27 cellular contexts compared by ENCODE assay signal in the genomic region with DNA sequence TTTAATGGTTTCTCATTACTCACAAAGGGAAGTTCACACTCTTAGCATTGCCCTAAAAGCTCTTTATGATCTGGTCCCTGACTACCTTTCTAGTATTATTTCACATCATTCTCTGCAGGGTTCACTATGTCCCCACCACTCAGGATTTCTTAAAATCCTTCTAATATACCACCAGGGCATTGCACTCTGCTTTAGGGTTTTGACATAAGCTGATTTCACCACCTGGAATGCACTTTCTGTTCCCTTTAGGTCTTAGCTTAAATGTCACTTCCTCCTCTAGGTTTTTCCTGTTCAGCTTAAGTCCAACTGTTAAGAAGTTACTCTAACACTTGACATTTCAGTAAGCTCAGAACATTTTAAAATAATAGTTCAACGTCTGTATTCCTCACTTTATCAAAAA.
DNase-seq lines count a peak whose midpoint lies in the region; ATAC-seq, FAIRE-seq and TF ChIP-seq lines count a peak whose summit lies in the region.
"Had no signal": no experiment of that assay in that cellular context is flagged by ENCODE, and none has a peak within 500 bp of the region (broad histone marks: within the 10 kb centered on the region; RNA-seq: fewer than 3 reads in every experiment).

No MANE protein-coding gene starts in this region.

- H3K27me3 ChIP-seq in astrocyte (ENCODE audit: insufficient read depth, low read length): no peaks in the 10 kb centered on the region
- H3K27me3 ChIP-seq: brain microvascular endothelial cell, SJSA1 had no signal

- no peak overlapping the region for H3K9ac ChIP-seq in astrocyte (ENCODE audit: low read length)

- no peak for ATAC-seq in HG03439 (IDR thresholded peaks at IDR 0.05; ENCODE audit: unreplicated experiment)
- no peak for ATAC-seq in stimulated activated naive CD8-positive, alpha-beta T cell treated with anti-CD3 and anti-CD28 coated beads, Interleukin-15, Interleukin-2, amounts not matched to agents 100 U/mL and 50 U/mL, for 24 hours
- ATAC-seq: activated T-cell treated with anti-CD3 and anti-CD28 coated beads, Interleukin-2, amount 50 U/mL, for 72 hours; CD8-positive, alpha-beta T cell; K562; natural killer cell; PC-3 had no signal

- H3K4me2 ChIP-seq in astrocyte (ENCODE audit: low read length): no peak overlapping the region

- intact Hi-C loops in CD14-positive monocyte (cut with micrococcal nuclease): loop anchor here in 1 of 2 donors (5.0 kb wide), 1 partner anchor 350 kb away; no protein-coding TSS in a partner anchor

- no peak for FAIRE-seq in astrocyte (lab: Jason Lieb, UNC)
- FAIRE-seq: endothelial cell of umbilical vein, K562 had no signal

- no peak overlapping the region for H2AFZ ChIP-seq in astrocyte (ENCODE audit: low read depth, low read length)

- H3K4me3 Mint-ChIP-seq in CD14-positive monocyte (peak overlapping the region in 1 of 2 donors; percentile 69), astrocyte (ENCODE audit: unreplicated experiment) (no peak overlapping the region)
- H3K4me3 Mint-ChIP-seq: activated naive CD8-positive, alpha-beta T cell treated with anti-CD3 and anti-CD28 coated beads, Interleukin-2, amount 10 ng/mL, durations not matched to agents 7 days and 5 days; activated T-cell treated with anti-CD3 and anti-CD28 coated beads, Interleukin-2, amount 50 U/mL, for 72 hours; CD8-positive, alpha-beta T cell; natural killer cell; T-helper 2 cell treated with Interferon-gamma antibody and Interleukin-4, amounts not matched to agents 5 μg/mL and 100 μg/mL, for 36 hours; type B pancreatic cell had no signal

- H3K9me3 Mint-ChIP-seq in CD14-positive monocyte (no peaks in the 10 kb centered on the region), astrocyte (ENCODE audit: unreplicated experiment) (no peaks in the 10 kb centered on the region)
- H3K9me3 Mint-ChIP-seq: activated naive CD8-positive, alpha-beta T cell treated with anti-CD3 and anti-CD28 coated beads, Interleukin-2, amount 10 ng/mL, durations not matched to agents 7 days and 5 days; activated T-cell treated with anti-CD3 and anti-CD28 coated beads, Interleukin-2, amount 50 U/mL, for 72 hours; CD8-positive, alpha-beta T cell; natural killer cell; T-helper 2 cell treated with Interferon-gamma antibody and Interleukin-4, amounts not matched to agents 5 μg/mL and 100 μg/mL, for 36 hours; type B pancreatic cell had no signal

- H3K4me1 Mint-ChIP-seq in CD14-positive monocyte (peaks cover 47% of the 10 kb centered on the region), astrocyte (ENCODE audit: low read depth, unreplicated experiment) (peaks cover 23% of the 10 kb centered on the region)
- H3K4me1 Mint-ChIP-seq: activated naive CD8-positive, alpha-beta T cell treated with anti-CD3 and anti-CD28 coated beads, Interleukin-2, amount 10 ng/mL, durations not matched to agents 7 days and 5 days; natural killer cell had no signal

- H3K36me3 Mint-ChIP-seq in CD14-positive monocyte (peaks cover 0 to 2% of the 10 kb centered on the region in 2 donors), astrocyte (ENCODE audit: low read depth, unreplicated experiment) (peaks cover 1% of the 10 kb centered on the region)
- H3K36me3 Mint-ChIP-seq: activated naive CD8-positive, alpha-beta T cell treated with anti-CD3 and anti-CD28 coated beads, Interleukin-2, amount 10 ng/mL, durations not matched to agents 7 days and 5 days; natural killer cell had no signal

- no peaks in the 10 kb centered on the region for H3K4me1 ChIP-seq in astrocyte (ENCODE audit: insufficient read depth, low read length)
- H3K4me1 ChIP-seq: SJSA1 had no signal

- no peak overlapping the region for H3K4me3 ChIP-seq in astrocyte (ENCODE audit: insufficient read depth, low read depth, low read length)
- H3K4me3 ChIP-seq: coronary artery, K562, SJSA1 had no signal

- peak overlapping the region; percentile 83 to 95 (median 92) for H3K27ac Mint-ChIP-seq in CD14-positive monocyte
- peak overlapping the region; percentile 92 for H3K27ac Mint-ChIP-seq in astrocyte (ENCODE audit: unreplicated experiment)
- H3K27ac Mint-ChIP-seq: activated naive CD8-positive, alpha-beta T cell treated with anti-CD3 and anti-CD28 coated beads, Interleukin-2, amount 10 ng/mL, durations not matched to agents 7 days and 5 days; activated T-cell treated with anti-CD3 and anti-CD28 coated beads, Interleukin-2, amount 50 U/mL, for 72 hours; CD8-positive, alpha-beta T cell; natural killer cell; T-helper 2 cell treated with Interferon-gamma antibody and Interleukin-4, amounts not matched to agents 5 μg/mL and 100 μg/mL, for 36 hours; type B pancreatic cell had no signal

- TF ChIP-seq CTCF in CD14-positive monocyte (IDR thresholded peaks at IDR 0.05): no peak
- no peak for TF ChIP-seq CTCF in astrocyte (IDR thresholded peaks at IDR 0.05; ENCODE audit: insufficient read depth, low read depth, low read length)

- H3K27me3 Mint-ChIP-seq in CD14-positive monocyte (ENCODE audit: low read depth in 3 of 3) (peaks cover 0 to 3% (median 1%) of the 10 kb centered on the region in 3 donors), astrocyte (ENCODE audit: low read depth, unreplicated experiment) (no peaks in the 10 kb centered on the region)
- H3K27me3 Mint-ChIP-seq: activated naive CD8-positive, alpha-beta T cell treated with anti-CD3 and anti-CD28 coated beads, Interleukin-2, amount 10 ng/mL, durations not matched to agents 7 days and 5 days; type B pancreatic cell had no signal

- no peaks in the 10 kb centered on the region for H3K9me3 ChIP-seq in astrocyte (ENCODE audit: insufficient read depth, low read depth, low read length)
- H3K9me3 ChIP-seq: SJSA1 had no signal

- H3K79me2 ChIP-seq in astrocyte (ENCODE audit: insufficient read depth, low read length): no peaks in the 10 kb centered on the region

- DNase-seq in CD14-positive monocyte (ENCODE audit: low spot score) (no peak), NOMO-1 treated with dmso at 0.1 percent for 144 hours (lab: John Stamatoyannopoulos, UW; ENCODE audit: unreplicated experiment) (peak; percentile 90), astrocyte (ENCODE audit: low read depth) (no peak), pons (ENCODE audit: low spot score) (peak; percentile 19), GM19238 (ENCODE audit: insufficient read length, low spot score) (no peak), HUDEP-2 (lab: John Stamatoyannopoulos, UW; ENCODE audit: unreplicated experiment in 76 of 76) (no peak)
- DNase-seq in stimulated activated naive CD8-positive, alpha-beta T cell treated with anti-CD3 and anti-CD28 coated beads, Interleukin-15, Interleukin-2, amounts not matched to agents 100 U/mL and 50 U/mL, for 24 hours: no peak
- DNase-seq: ACHN; activated CD4-positive, CD25-positive, alpha-beta regulatory T cell; activated naive CD8-positive, alpha-beta T cell treated with anti-CD3 and anti-CD28 coated beads, Interleukin-2, amount 10 ng/mL, durations not matched to agents 7 days and 5 days; activated T-cell treated with anti-CD3 and anti-CD28 coated beads, Interleukin-2, amount 50 U/mL, for 72 hours; CD8-positive, alpha-beta T cell; mammary epithelial cell; natural killer cell; NCI-H1105; NCI-H526 treated with DMSO at 0.1 percent for 48 hours; PC-3; posterior cingulate gyrus; stimulated activated CD4-positive, alpha-beta T cell treated with anti-CD3 and anti-CD28 coated beads, Interleukin-2, amount 100 ng/mL, for 24 hours had no signal

- no peaks in the 10 kb centered on the region for H3K36me3 ChIP-seq in astrocyte (ENCODE audit: insufficient read depth, low read length)
- H3K36me3 ChIP-seq: brain microvascular endothelial cell had no signal

- no peak overlapping the region for H3K27ac ChIP-seq in astrocyte (ENCODE audit: low read depth, low read length)
- H3K27ac ChIP-seq: brain microvascular endothelial cell, coronary artery, SJSA1 had no signal

- no peaks in the 10 kb centered on the region for H4K20me1 ChIP-seq in astrocyte (ENCODE audit: insufficient read depth, low read length)

Comparison
In these comparisons a context has a peak if more than half of its experiments do, and no peak if none do; other contexts are left out.
1. DNase-seq: peak in NOMO-1 treated with dmso at 0.1 percent for 144 hours (single experiment) and pons (single experiment); none in CD14-positive monocyte (single experiment), astrocyte (single experiment), stimulated activated naive CD8-positive, alpha-beta T cell treated with anti-CD3 and anti-CD28 coated beads, Interleukin-15, Interleukin-2, amounts not matched to agents 100 U/mL and 50 U/mL, for 24 hours (single experiment), GM19238 (single experiment) and HUDEP-2 (0 of 76).